17 cellular contexts compared by ENCODE assay signal in genomic region chr13:109749365-109749764, GRCh38.
"Had no signal": no experiment of that assay in that cellular context is flagged by ENCODE, and none has a peak within 500 bp of the region (broad histone marks: within the 10 kb centered on the region; RNA-seq: fewer than 3 reads in every experiment).

No MANE protein-coding gene starts in this region.

- H3K4me3 ChIP-seq: esophagus squamous epithelium, gastroesophageal sphincter, ovary, tibial artery, upper lobe of left lung had no signal

- ATAC-seq: gastroesophageal sphincter; left lobe of liver; naive thymus-derived CD4-positive, alpha-beta T cell; right cardiac atrium; stimulated activated effector memory CD8-positive, alpha-beta T cell treated with anti-CD3 and anti-CD28 coated beads, Interleukin-12 subunit alpha, Interleukin-12 subunit beta, amount 100 ng/mL, for 72 hours had no signal

- H3K36me3 ChIP-seq: ovary had no signal

- H3K27me3 ChIP-seq: gastroesophageal sphincter, ovary, tibial artery, upper lobe of left lung had no signal

- H3K27ac ChIP-seq: esophagus squamous epithelium, gastroesophageal sphincter, ovary, tibial artery, upper lobe of left lung had no signal

- H3K9me3 ChIP-seq: esophagus squamous epithelium, gastroesophageal sphincter, ovary, upper lobe of left lung had no signal

- DNase-seq: effector memory CD4-positive, alpha-beta T cell; esophagus squamous epithelium; foreskin fibroblast; glutamatergic neuron; islet precursor cell; mammary epithelial cell; naive thymus-derived CD4-positive, alpha-beta T cell; ovary; right cardiac atrium; small intestine; stimulated activated CD4-positive, alpha-beta T cell treated with anti-CD3 and anti-CD28 coated beads, Interleukin-12 subunit alpha, Interleukin-12 subunit beta, amount 100 ng/mL, for 4 hours; stimulated activated CD4-positive, alpha-beta T cell treated with anti-CD3 and anti-CD28 coated beads, Interleukin-2, amount 100 ng/mL, for 48 hours; tibial artery; upper lobe of left lung had no signal
